9 cellular contexts compared by ENCODE assay signal in the genomic region with DNA sequence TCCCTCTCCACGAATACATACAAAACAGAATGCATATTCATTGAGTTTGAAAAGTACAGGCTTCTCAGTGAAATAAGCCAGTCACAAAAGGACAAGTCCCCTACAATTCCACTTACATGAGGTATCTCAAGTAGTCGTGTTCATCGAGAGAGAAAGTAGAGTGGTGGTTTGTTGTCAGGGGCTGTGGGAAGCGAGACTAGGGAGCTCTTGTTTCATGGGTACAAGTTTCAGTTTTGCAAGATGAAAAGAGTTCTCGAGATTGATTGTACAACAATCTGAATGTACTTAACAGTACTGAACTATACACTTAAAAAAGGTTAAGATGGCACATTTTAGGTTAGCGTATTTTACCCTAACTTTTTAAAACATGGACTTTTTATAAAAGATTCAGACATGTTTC.
DNase-seq lines count a peak whose midpoint lies in the region; ATAC-seq and TF ChIP-seq lines count a peak whose summit lies in the region.
"Had no signal": no experiment of that assay in that cellular context is flagged by ENCODE, and none has a peak within 500 bp of the region (broad histone marks: within the 10 kb centered on the region; RNA-seq: fewer than 3 reads in every experiment).

No MANE protein-coding gene starts in this region.

- TF ChIP-seq POLR2A in heart left ventricle (IDR thresholded peaks at IDR 0.05): no peak

- peak; percentile 43 to 52 for DNase-seq in stimulated activated CD4-positive, alpha-beta T cell treated with anti-CD3 and anti-CD28 coated beads, Interleukin-2, amount 100 ng/mL, for 24 hours
- DNase-seq in hypothalamus (lab: John Stamatoyannopoulos, UW): no peak
- DNase-seq in heart left ventricle: no peak
- no peak for DNase-seq in kidney glomerular epithelial cell (lab: John Stamatoyannopoulos, UW)
- DNase-seq: Right ventricle myocardium superior had no signal

- 0 out of 2 replicates have a peak, but pooled peaks cover 4% of the 10 kb centered on the region for H3K27me3 ChIP-seq in OCI-LY3 (ENCODE audit: low read depth, low read length)
- no peaks in the 10 kb centered on the region for H3K27me3 ChIP-seq in heart left ventricle

- intact Hi-C loops in heart left ventricle (cut with DNase I): no loop called here

- no peaks in the 10 kb centered on the region for H3K79me2 ChIP-seq in OCI-LY3 (ENCODE audit: low read length)

- TF ChIP-seq CTCF in OCI-LY3 (IDR thresholded peaks at IDR 0.05; ENCODE audit: low read depth, low read length) (no peak), heart left ventricle (IDR thresholded peaks at IDR 0.05) (no peak)

- H3K4me2 ChIP-seq in OCI-LY3 (ENCODE audit: low read length): peak overlapping the region; percentile 55

- no peaks in the 10 kb centered on the region for H4K20me1 ChIP-seq in OCI-LY3 (ENCODE audit: insufficient read depth, low read length)

- WGBS in heart left ventricle, 4 donors: 82 to 88% (median 87%) methylated on average over 6 of the region's 6 CpGs

- H3K36me3 ChIP-seq in OCI-LY3 (replicated peaks; ENCODE audit: low read depth, low read length): no peaks in the 10 kb centered on the region
- H3K36me3 ChIP-seq in heart left ventricle: peaks cover 0 to 13% (median 0%) of the 10 kb centered on the region in 9 donors

- H3K4me3 ChIP-seq in OCI-LY3 (ENCODE audit: low read length) (peak overlapping the region; percentile 50), heart left ventricle (no peak overlapping the region)

- H3K9me3 ChIP-seq in OCI-LY3 (ENCODE audit: insufficient read depth, low read length) (no peaks in the 10 kb centered on the region), heart left ventricle (no peaks in the 10 kb centered on the region)

- no peak overlapping the region for H3K27ac ChIP-seq in OCI-LY3 (ENCODE audit: low read length)
- no peak overlapping the region for H3K27ac ChIP-seq in heart left ventricle

- ATAC-seq in GM19043 (IDR thresholded peaks at IDR 0.05; ENCODE audit: low read depth, unreplicated experiment): peak; percentile 67
- ATAC-seq in HG02623 (IDR thresholded peaks at IDR 0.05; ENCODE audit: unreplicated experiment): peak; percentile 73
- ATAC-seq in heart left ventricle: no peak
- ATAC-seq in GM18873 (IDR thresholded peaks at IDR 0.05; ENCODE audit: low FRiP score, unreplicated experiment): no peak

- H3K9ac ChIP-seq in OCI-LY3 (ENCODE audit: low read length): no peak overlapping the region

- H3K4me1 ChIP-seq in OCI-LY3 (ENCODE audit: low read length) (peaks cover 33% of the 10 kb centered on the region), heart left ventricle (peaks cover 0 to 7% (median 0%) of the 10 kb centered on the region in 12 donors)

- no peak overlapping the region for H2AFZ ChIP-seq in OCI-LY3 (ENCODE audit: low read depth, low read length)

Comparison
In these comparisons a context has a peak if more than half of its experiments do, and no peak if none do; other contexts are left out.
1. ATAC-seq: peak in GM19043 (single experiment) and HG02623 (single experiment); none in heart left ventricle (0 of 4) and GM18873 (single experiment).
2. DNase-seq: peak in stimulated activated CD4-positive, alpha-beta T cell treated with anti-CD3 and anti-CD28 coated beads, Interleukin-2, amount 100 ng/mL, for 24 hours (2 of 2); none in hypothalamus (0 of 51), heart left ventricle (0 of 5) and kidney glomerular epithelial cell (single experiment).